Comparison of ENCODE assay signal across 16 cellular contexts in the genomic region with DNA sequence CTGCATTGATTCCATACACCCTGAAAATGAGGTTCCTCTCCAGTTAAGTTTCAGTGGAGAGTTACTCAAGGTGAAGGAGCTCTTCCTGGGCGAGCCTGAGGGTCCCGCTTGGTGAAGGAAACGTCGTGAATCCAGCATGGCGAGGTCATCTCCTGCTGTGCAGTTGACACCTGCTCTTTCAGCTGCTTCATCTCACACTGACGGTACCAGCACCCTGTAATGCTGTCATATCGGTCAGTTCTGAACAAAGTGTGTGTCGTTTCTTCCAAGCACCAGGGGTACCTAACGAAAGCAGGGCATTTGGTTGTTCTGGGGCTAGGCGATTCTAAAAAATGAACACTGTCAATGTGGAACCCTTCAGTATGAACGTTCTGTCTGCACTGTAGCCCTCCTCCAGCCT. TPM values are rescaled to one million over a fixed set of nuclear protein-coding genes. Genes with fewer than 3 reads are reported as not detected.
DNase-seq lines count a peak whose midpoint lies in the region; ATAC-seq, FAIRE-seq and TF ChIP-seq lines count a peak whose summit lies in the region.
"Had no signal": no experiment of that assay in that cellular context is flagged by ENCODE, and none has a peak within 500 bp of the region (broad histone marks: within the 10 kb centered on the region; RNA-seq: fewer than 3 reads in every experiment).

No MANE protein-coding gene starts in this region.

- no peaks in the 10 kb centered on the region for H3K27me3 ChIP-seq in bronchial epithelial cell (ENCODE audit: control insufficient read depth, insufficient read depth, low read length)

- TF ChIP-seq CTCF in HFFc6 (IDR thresholded peaks at IDR 0.05) (no peak), bronchial epithelial cell (IDR thresholded peaks at IDR 0.05; ENCODE audit: insufficient read depth, low read length, severe bottlenecking) (no peak), type B pancreatic cell (conservative IDR thresholded peaks at IDR 0.05) (no peak)

- peaks cover 27% of the 10 kb centered on the region for H3K4me1 Mint-ChIP-seq in activated T-cell treated with anti-CD3 and anti-CD28 coated beads, Interleukin-2, amount 50 U/mL, for 24 hours (ENCODE audit: low read depth)
- H3K4me1 Mint-ChIP-seq in HFFc6 (ENCODE audit: low read depth) (peaks cover 36% of the 10 kb centered on the region), type B pancreatic cell (ENCODE audit: unreplicated experiment) (peaks cover 10% of the 10 kb centered on the region)
- H3K4me1 Mint-ChIP-seq: CD4-positive, CD25-positive, alpha-beta regulatory T cell had no signal

- FAIRE-seq in bronchial epithelial cell (lab: Jason Lieb, UNC) = peak; percentile 7

- no peak for DNase-seq in activated T-cell treated with anti-CD3 and anti-CD28 coated beads, Interleukin-2, amount 50 U/mL, for 24 hours
- DNase-seq in activated T-cell treated with anti-CD3 and anti-CD28 coated beads for 4 hours = no peak
- DNase-seq in HFFc6 = no peak
- DNase-seq in bronchial epithelial cell (ENCODE audit: low read depth) = no peak
- peak; percentile 40 for DNase-seq in sciatic nerve (ENCODE audit: low spot score)
- DNase-seq in type B pancreatic cell (ENCODE audit: extremely low spot score, unreplicated experiment) = no peak
- no peak for DNase-seq in HT-29 (ENCODE audit: low spot score)
- DNase-seq: activated CD8-positive, alpha-beta T cell treated with anti-CD3 and anti-CD28 coated beads, Interleukin-2, amount 10 ng/mL, durations not matched to agents 7 days and 5 days; endodermal cell; retina; SIG-M5 had no signal

- peak overlapping the region; percentile 5 for H3K4me3 Mint-ChIP-seq in activated T-cell treated with anti-CD3 and anti-CD28 coated beads, Interleukin-2, amount 50 U/mL, for 24 hours
- peak overlapping the region; percentile 66 for H3K4me3 Mint-ChIP-seq in HFFc6
- H3K4me3 Mint-ChIP-seq in type B pancreatic cell = no peak overlapping the region
- H3K4me3 Mint-ChIP-seq: activated CD8-positive, alpha-beta T cell treated with anti-CD3 and anti-CD28 coated beads, Interleukin-2, amount 10 ng/mL, durations not matched to agents 7 days and 5 days; CD4-positive, CD25-positive, alpha-beta regulatory T cell; endodermal cell; T-helper 1 cell treated with Interleukin-12 subunit alpha and Interleukin-12 subunit beta and Interleukin-4 antibody, amounts not matched to agents 30 μg/mL and 1 μg/mL, for 36 hours had no signal

- ATAC-seq in sciatic nerve = no peak
- ATAC-seq in GM21367 (IDR thresholded peaks at IDR 0.05; ENCODE audit: unreplicated experiment) = no peak
- ATAC-seq: activated CD8-positive, alpha-beta T cell treated with anti-CD3 and anti-CD28 coated beads, Interleukin-2, amount 10 ng/mL, durations not matched to agents 7 days and 5 days had no signal

- intact Hi-C loops in sciatic nerve (cut with DNase I) = no loop called here

- H3K36me3 Mint-ChIP-seq in activated T-cell treated with anti-CD3 and anti-CD28 coated beads, Interleukin-2, amount 50 U/mL, for 24 hours (ENCODE audit: low read depth) = no peaks in the 10 kb centered on the region
- H3K36me3 Mint-ChIP-seq in HFFc6 (ENCODE audit: low read depth) (peaks cover 59% of the 10 kb centered on the region), type B pancreatic cell (peaks cover 33% of the 10 kb centered on the region)
- H3K36me3 Mint-ChIP-seq: CD4-positive, CD25-positive, alpha-beta regulatory T cell had no signal

- H3K27me3 Mint-ChIP-seq in activated T-cell treated with anti-CD3 and anti-CD28 coated beads, Interleukin-2, amount 50 U/mL, for 24 hours = peaks cover 9% of the 10 kb centered on the region
- H3K27me3 Mint-ChIP-seq in HFFc6 (ENCODE audit: insufficient read depth) (peaks cover 7% of the 10 kb centered on the region), type B pancreatic cell (no peaks in the 10 kb centered on the region)

- H3K4me3 ChIP-seq in bronchial epithelial cell (ENCODE audit: low read depth, low read length) = no peak overlapping the region
- H3K4me3 ChIP-seq: coronary artery, thoracic aorta had no signal

- H3K27ac Mint-ChIP-seq in activated T-cell treated with anti-CD3 and anti-CD28 coated beads, Interleukin-2, amount 50 U/mL, for 24 hours = peak overlapping the region; percentile 91
- H3K27ac Mint-ChIP-seq in HFFc6 = peak overlapping the region; percentile 90
- no peak overlapping the region for H3K27ac Mint-ChIP-seq in type B pancreatic cell
- H3K27ac Mint-ChIP-seq: activated CD8-positive, alpha-beta T cell treated with anti-CD3 and anti-CD28 coated beads, Interleukin-2, amount 10 ng/mL, durations not matched to agents 7 days and 5 days; endodermal cell; T-helper 1 cell treated with Interleukin-12 subunit alpha and Interleukin-12 subunit beta and Interleukin-4 antibody, amounts not matched to agents 30 μg/mL and 1 μg/mL, for 36 hours had no signal

- no peaks in the 10 kb centered on the region for H3K9me3 Mint-ChIP-seq in activated T-cell treated with anti-CD3 and anti-CD28 coated beads, Interleukin-2, amount 50 U/mL, for 24 hours
- H3K9me3 Mint-ChIP-seq in HFFc6 (no peaks in the 10 kb centered on the region), type B pancreatic cell (no peaks in the 10 kb centered on the region)
- H3K9me3 Mint-ChIP-seq: endodermal cell; T-helper 1 cell treated with Interleukin-12 subunit alpha and Interleukin-12 subunit beta and Interleukin-4 antibody, amounts not matched to agents 30 μg/mL and 1 μg/mL, for 36 hours had no signal

- peaks cover 23% of the 10 kb centered on the region for H3K36me3 ChIP-seq in bronchial epithelial cell (ENCODE audit: control insufficient read depth, insufficient read depth, low read length)

RNA-seq across cellular contexts. Expression of a gene that starts 52.6 kb away (rescaled TPM):
- total RNA-seq in HFFc6 (2021; fragmentation: NEBNext Ultra II Directional; extraction: Animal tissue kit (Norgen Biotek cat#: 25700)) = 100 to 1,000 TPM; 205 to 238 (median 225) TPM
- 18.7 and 37.6 TPM in 2 replicates for total RNA-seq in bronchial epithelial cell
- 163 TPM for total RNA-seq in sciatic nerve
- 57.2 and 79.0 TPM in 2 replicates for total RNA-seq in type B pancreatic cell (ENCODE audit: low replicate concordance)
- 27.4 and 33.5 TPM in 2 replicates for total RNA-seq in HT-29 (2014; rRNA removed; shearing (Covaris generic))

RNA-seq across cellular contexts. Expression of a gene that starts 52.7 kb away (rescaled TPM):
- total RNA-seq in HFFc6 (2021; fragmentation: NEBNext Ultra II Directional; extraction: Animal tissue kit (Norgen Biotek cat#: 25700)) = 10 to 100 TPM; 40.6 to 49.8 (median 44.5) TPM
- total RNA-seq in bronchial epithelial cell = 42.4 and 50.8 TPM in 2 replicates
- total RNA-seq in sciatic nerve = 16.0 TPM
- 38.9 and 60.6 TPM in 2 replicates for total RNA-seq in type B pancreatic cell (ENCODE audit: low replicate concordance)
- total RNA-seq in HT-29 (2014; rRNA removed; shearing (Covaris generic)) = 31.7 and 43.9 TPM in 2 replicates
